8 cellular contexts compared by ENCODE assay signal in genomic region chr10:63166742-63167258, GRCh38. TPM values are rescaled to one million over a fixed set of nuclear protein-coding genes. Genes with fewer than 3 reads are reported as not detected.
DNase-seq lines count a peak whose midpoint lies in the region; ATAC-seq, FAIRE-seq and TF ChIP-seq lines count a peak whose summit lies in the region.

No MANE protein-coding gene starts in this region.

- H3K9ac ChIP-seq in GM12878 (ENCODE audit: control insufficient read depth, insufficient read depth, low read length) (no peak overlapping the region), smooth muscle cell (ENCODE audit: low read depth) (no peak overlapping the region)

- H3K9me3 ChIP-seq in GM12878 (replicated peaks; ENCODE audit: control insufficient read depth, insufficient read depth, low read length) (no peaks in the 10 kb centered on the region), iPS DF 6.9 (ENCODE audit: control insufficient read depth, insufficient read depth, low read length) (no peaks in the 10 kb centered on the region), smooth muscle cell (replicated peaks; ENCODE audit: low read depth) (no peaks in the 10 kb centered on the region)

- TF ChIP-seq EP300 in GM12878 (IDR thresholded peaks at IDR 0.05; ENCODE audit: borderline replicate concordance in 1 of 2, control insufficient read depth in 1 of 2, low read depth in 2 of 2, low read length in 2 of 2): no peak

- no TSS peak for BruUV-seq in GM12878 (replicated peaks; lab: Mats Ljungman, UMichigan)

- no peaks in the 10 kb centered on the region for H3K79me2 ChIP-seq in GM12878 (ENCODE audit: control insufficient read depth, insufficient read depth, low read length)
- no peaks in the 10 kb centered on the region for H3K79me2 ChIP-seq in smooth muscle cell (ENCODE audit: low read depth)

- TF ChIP-seq POLR2A in GM12878 (IDR thresholded peaks at IDR 0.05; ENCODE audit: low read depth, low read length): no peak

- TF ChIP-seq RAD21 in GM12878 (IDR thresholded peaks at IDR 0.05; ENCODE audit: insufficient read depth, low read depth, low read length): peak; percentile 80

- intact Hi-C loops in GM12878 (cut with micrococcal nuclease; ENCODE audit: unreplicated experiment): loop anchor here (1.0 kb wide), 2 partner anchors 463 to 554 kb away; no protein-coding TSS in a partner anchor

- 1% methylated on average over 3 of the region's 3 CpGs for WGBS in GM12878 (ENCODE audit: insufficient coverage, insufficient replicate concordance, low lambda C conversion rate, missing lambda C conversion rate)
- no CpG with 5 or more reads among the region's 3 CpGs for WGBS in iPS DF 6.9 (ENCODE audit: insufficient coverage, insufficient read length)
- 49% methylated on average over 3 of the region's 3 CpGs for WGBS in smooth muscle cell (ENCODE audit: low lambda C conversion rate)

- H2AFZ ChIP-seq in GM12878 (ENCODE audit: control insufficient read depth, low read depth, low read length) (no peak overlapping the region), smooth muscle cell (ENCODE audit: low read depth) (no peak overlapping the region)

- RAD21 ChIA-PET in GM12878 (lab: Charles Lee; ENCODE audit: unreplicated experiment): interaction anchor here (0.6 to 10.2 kb wide), 41 partner anchors 10 to 729 kb away, joined by 3 to 241 read pairs (median 4); partner anchors contain the start of gene NRBF2

- H3K27ac ChIP-seq in GM12878 (ENCODE audit: control insufficient read depth, insufficient read depth): no peak overlapping the region
- H3K27ac ChIP-seq in iPS DF 6.9 (ENCODE audit: low read length): no peak overlapping the region
- peak overlapping the region; percentile 20 for H3K27ac ChIP-seq in smooth muscle cell (ENCODE audit: low read depth)

- peak; percentile 76 for FAIRE-seq in GM12878 (lab: Jason Lieb, UNC)

- CTCF ChIA-PET in GM12878 (lab: Yijun Ruan, JAX): interaction anchor here (0.6 to 17.6 kb wide), 86 partner anchors 9 to 810 kb away, joined by 3 to 521 read pairs (median 4); partner anchors contain the start of genes JMJD1C and NRBF2

- H3K4me2 ChIP-seq in GM12878 (ENCODE audit: control insufficient read depth, insufficient read depth): no peak overlapping the region
- H3K4me2 ChIP-seq in smooth muscle cell: no peak overlapping the region

- SMC1A ChIA-PET in GM12878 (lab: Charles Lee; ENCODE audit: uncharacterized antibody, unreplicated experiment): interaction anchor here (0.6 to 7.5 kb wide), 59 partner anchors 9 to 927 kb away, joined by 3 to 264 read pairs (median 4); no protein-coding TSS in a partner anchor

- peak; percentile 63 for ATAC-seq in HG03342 (IDR thresholded peaks at IDR 0.05; ENCODE audit: unreplicated experiment)
- ATAC-seq in GM12878: peak; percentile 78

- peaks cover 5% of the 10 kb centered on the region for H3F3A ChIP-seq in smooth muscle cell (ENCODE audit: low read depth)

- H3K4me1 ChIP-seq in GM12878 (ENCODE audit: control insufficient read depth, insufficient read depth, low read length) (no peaks in the 10 kb centered on the region), iPS DF 6.9 (ENCODE audit: control insufficient read depth, insufficient read depth, low read length) (no peaks in the 10 kb centered on the region; the same call in 1 of the 2 replicates), smooth muscle cell (ENCODE audit: low read depth) (no peaks in the 10 kb centered on the region)

- DNase-seq in AG08395 (ENCODE audit: low spot score) (peak; percentile 67), GM10266 (ENCODE audit: extremely low spot score) (peak; percentile 15), NCI-H510A treated with DMSO at 0.1 percent for 48 hours (lab: John Stamatoyannopoulos, UW) (peak; percentile 55), GM12878 (ENCODE audit: low read depth, low spot score) (peak; percentile 33), iPS DF 6.9 (ENCODE audit: low read depth, low spot score) (peak; percentile 33), smooth muscle cell (lab: John Stamatoyannopoulos, UW; ENCODE audit: unreplicated experiment) (no peak)
- DNase-seq in stimulated activated CD4-positive, alpha-beta T cell treated with anti-CD3 and anti-CD28 coated beads, Interleukin-15, amount 100 ng/mL, for 24 hours: no peak

- no peak overlapping the region for H3K4me3 ChIP-seq in GM12878
- H3K4me3 ChIP-seq in iPS DF 6.9 (ENCODE audit: low read length): no peak overlapping the region
- no peak overlapping the region for H3K4me3 ChIP-seq in smooth muscle cell

- peak; percentile 78 for TF ChIP-seq CTCF in GM10266 (IDR thresholded peaks at IDR 0.05; ENCODE audit: control insufficient read depth, insufficient read depth, low read depth, missing control alignments)
- TF ChIP-seq CTCF in GM12878 (IDR thresholded peaks at IDR 0.05 in 2 of 3, conservative IDR thresholded peaks at IDR 0.05 in 1 of 3; ENCODE audit: control insufficient read depth in 2 of 3, extremely low read depth in 1 of 3, insufficient read depth in 1 of 3, low read depth in 3 of 3, low read length in 3 of 3): peak; percentile 63 to 72 (median 66)
- peak; percentile 68 for TF ChIP-seq CTCF in smooth muscle cell (IDR thresholded peaks at IDR 0.05; ENCODE audit: borderline replicate concordance, insufficient read depth, poor library complexity, severe bottlenecking)

- no peaks in the 10 kb centered on the region for H4K20me1 ChIP-seq in GM12878 (ENCODE audit: control insufficient read depth, insufficient read depth)
- no peaks in the 10 kb centered on the region for H4K20me1 ChIP-seq in smooth muscle cell (ENCODE audit: low read depth)

- H3K36me3 ChIP-seq in GM12878 (ENCODE audit: control insufficient read depth in 2 of 2, insufficient read depth in 2 of 2, low read length in 1 of 2) (peaks cover 1 to 26% of the 10 kb centered on the region in 2 experiments), iPS DF 6.9 (ENCODE audit: control insufficient read depth, insufficient read depth, low read length) (peaks cover 13% of the 10 kb centered on the region; the same call in 1 of the 2 replicates), smooth muscle cell (ENCODE audit: low read depth) (no peaks in the 10 kb centered on the region)

- POLR2A ChIA-PET in GM12878 (lab: Charles Lee): interaction anchor here (0.6 to 1.6 kb wide), 4 partner anchors 96 to 553 kb away, joined by 5 to 8 read pairs (median 7); no protein-coding TSS in a partner anchor

- H3K27me3 ChIP-seq in GM12878 (replicated peaks in 1 of 2; ENCODE audit: control insufficient read depth in 2 of 2, insufficient read depth in 2 of 2, low read length in 1 of 2): no peaks in the 10 kb centered on the region
- H3K27me3 ChIP-seq in iPS DF 6.9 (ENCODE audit: control insufficient read depth, insufficient read depth, low read length): no peaks in the 10 kb centered on the region; the same call in 1 of the 2 replicates
- no peaks in the 10 kb centered on the region for H3K27me3 ChIP-seq in smooth muscle cell (ENCODE audit: low read depth)

- in situ Hi-C loops in GM12878 (cut with MboI): no loop called here

RNA-seq across cellular contexts. Expression of gene NRBF2, which starts 33.7 kb away (rescaled TPM):
- 13.4 and 14.2 TPM in 2 replicates for total RNA-seq in GM12878 (2013; cell fraction: nucleolus; rRNA removed)
- total RNA-seq in GM12878 (2014; rRNA removed) (18.8 and 20.4 TPM in 2 replicates), GM12878 (2014; rRNA removed; fragmentation: Illumina TruSeq; extraction: Trizol) (26.6 and 27.3 TPM in 2 replicates), GM12878 (2021) (17.8 and 20.4 TPM in 2 replicates), smooth muscle cell (65.5 and 69.2 TPM in 2 replicates)
- 15.7 TPM for polyA plus RNA-seq in GM12878 (2011; ENCODE audit: low read depth)
- polyA plus RNA-seq in GM12878 (2011; rRNA removed) (26.3 and 32.1 TPM in 2 replicates), GM12878 (2014; fragmentation: Illumina TruSeq; extraction: Trizol) (28.2 and 30.1 TPM in 2 replicates), GM12878 (2014; fragmentation: Nextera tagmentation; extraction: Ambion mirVana) (10 to 100 TPM; 33.2 to 35.0 TPM), GM12878 (2014; rRNA removed) (19.2 and 19.8 TPM in 2 replicates), GM12878 (2016; fragmentation: Nextera tagmentation; extraction: Ambion mirVana) (10 to 100 TPM; 34.7 to 39.8 TPM), smooth muscle cell (48.0 and 61.9 TPM in 2 replicates)
- 11.6 and 11.7 TPM in 2 replicates for polyA plus RNA-seq in GM12878 (2011; cell fraction: cytosol; rRNA removed)
- 6.9 and 8.9 TPM in 2 replicates for polyA plus RNA-seq in GM12878 (2011; cell fraction: nucleus; rRNA removed)
- 21.3 and 22.5 TPM in 2 replicates for polyA plus RNA-seq in GM12878 (2012)
- 9.8 and 11.0 TPM in 2 replicates for polyA minus RNA-seq in GM12878 (2011; rRNA and poly(A)+ RNA removed)
- 7.2 and 8.3 TPM in 2 replicates for polyA minus RNA-seq in GM12878 (2011; cell fraction: cytosol; rRNA and poly(A)+ RNA removed)
- polyA minus RNA-seq in GM12878 (2011; cell fraction: nucleus; rRNA and poly(A)+ RNA removed): 4.2 and 7.8 TPM in 2 replicates

Comparison
In these comparisons a context has a peak if more than half of its experiments do, and no peak if none do; other contexts are left out.
1. DNase-seq: peak in AG08395 (single experiment), GM10266 (single experiment), NCI-H510A treated with DMSO at 0.1 percent for 48 hours (single experiment), GM12878 (single experiment) and iPS DF 6.9 (single experiment); none in smooth muscle cell (single experiment) and stimulated activated CD4-positive, alpha-beta T cell treated with anti-CD3 and anti-CD28 coated beads, Interleukin-15, amount 100 ng/mL, for 24 hours (single experiment).
2. Peak in every context shown above with its lines, with median percentiles within 50 percentile points of each other: CTCF ChIP-seq.